ENCODE assay signal across 18 cellular contexts in genomic region chr21:28734522-28735175, GRCh38.
A peak's percentile ranks its signal among the peaks of the same experiment; 100 is the strongest.
DNase-seq lines count a peak whose midpoint lies in the region; ATAC-seq and FAIRE-seq lines count a peak whose summit lies in the region.
"Had no signal": no experiment of that assay in that cellular context is flagged by ENCODE, and none has a peak within 500 bp of the region (broad histone marks: within the 10 kb centered on the region; RNA-seq: fewer than 3 reads in every experiment).

No MANE protein-coding gene starts in this region.

- no peaks in the 10 kb centered on the region for H3K4me1 ChIP-seq in small intestine (ENCODE audit: control insufficient read depth in 2 of 2, insufficient read depth in 1 of 2, low read depth in 1 of 2, low read length in 1 of 2)

- H3K36me3 ChIP-seq in small intestine (ENCODE audit: control insufficient read depth in 2 of 2, insufficient read depth in 2 of 2, low read length in 2 of 2) = no peaks in the 10 kb centered on the region
- H3K36me3 ChIP-seq: BLaER1 treated with 17β-estradiol and CSF1 and Interleukin-3, amounts not matched to agents 10 nM and 100 nM; MG63 had no signal

- no peak for FAIRE-seq in small intestine (lab: Jason Lieb, UNC)
- FAIRE-seq: A204.1, RCC 7860 had no signal

- ATAC-seq in esophagus mucosa (peak; percentile 68), GM18870 (IDR thresholded peaks at IDR 0.05; ENCODE audit: unreplicated experiment) (no peak)

- H3K4me3 ChIP-seq in small intestine (ENCODE audit: low read depth in 1 of 2, low read length in 2 of 2) = no peak overlapping the region
- H3K4me3 ChIP-seq: BLaER1 treated with 17β-estradiol and CSF1 and Interleukin-3, amounts not matched to agents 10 nM and 100 nM; MG63 had no signal

- H3K27me3 ChIP-seq in small intestine (ENCODE audit: control insufficient read depth in 2 of 2, insufficient read depth in 2 of 2, low read length in 2 of 2) = no peaks in the 10 kb centered on the region
- H3K27me3 ChIP-seq: BLaER1 treated with 17β-estradiol and CSF1 and Interleukin-3, amounts not matched to agents 10 nM and 100 nM; MG63 had no signal

- no peak overlapping the region for H3K27ac ChIP-seq in small intestine (ENCODE audit: low read depth in 1 of 2, low read length in 1 of 2)
- H3K27ac ChIP-seq: BLaER1 treated with 17β-estradiol and CSF1 and Interleukin-3, amounts not matched to agents 10 nM and 100 nM had no signal

- H3K9me3 ChIP-seq in small intestine (ENCODE audit: control insufficient read depth, low read depth) = no peaks in the 10 kb centered on the region

- WGBS in small intestine, 3 donors = 18 to 63% (median 36%) methylated on average over 4 of the region's 4 CpGs

- DNase-seq in NCI-H2171 treated with DMSO at 0.1 percent for 48 hours (lab: John Stamatoyannopoulos, UW) = peak; percentile 1
- no peak for DNase-seq in NCI-H2171 (lab: John Stamatoyannopoulos, UW)
- peak; percentile 65 for DNase-seq in NCI-H345 treated with DMSO at 0.1 percent for 48 hours (lab: John Stamatoyannopoulos, UW; ENCODE audit: unreplicated experiment)
- DNase-seq in small intestine = peak; percentile 63
- no peak for DNase-seq in activated naive CD4-positive, alpha-beta T cell treated with Interleukin-2 at 50 U/mL for 16 hours
- DNase-seq in NCI-H2029 (lab: John Stamatoyannopoulos, UW) = no peak
- DNase-seq: CD8-positive, alpha-beta memory T cell; GOT3; MG63; NCI-H1092; NCI-H1694; NCI-H2107; SHP77 had no signal

Comparison
In these comparisons a context has a peak if more than half of its experiments do, and no peak if none do; other contexts are left out.
1. DNase-seq: peak in NCI-H2171 treated with DMSO at 0.1 percent for 48 hours (single experiment), NCI-H345 treated with DMSO at 0.1 percent for 48 hours (single experiment) and small intestine (single experiment); none in NCI-H2171 (single experiment), activated naive CD4-positive, alpha-beta T cell treated with Interleukin-2 at 50 U/mL for 16 hours (single experiment) and NCI-H2029 (single experiment).